1 cellular context compared by ENCODE assay signal in genomic region chr6:132530293-132530974, GRCh38.
TF ChIP-seq lines count a peak whose summit lies in the region.

No MANE protein-coding gene starts in this region.

TF ChIP-seq in GM12878, 131 proteins besides CTCF, POLR2A, EP300 and RAD21:
- TF ChIP-seq KAT2A (conservative IDR thresholded peaks at IDR 0.05; ENCODE audit: control insufficient read depth, low read depth, low read length) (no peak), ATF7 (IDR thresholded peaks at IDR 0.05; ENCODE audit: low read depth) (no peak), TBL1XR1 (IDR thresholded peaks at IDR 0.05; ENCODE audit: low read depth, low read length) (no peak), JUND (IDR thresholded peaks at IDR 0.05; ENCODE audit: low read depth, low read length) (no peak), PAX5 (IDR thresholded peaks at IDR 0.05; ENCODE audit: borderline replicate concordance, low read depth, low read length) (no peak), YY1 (IDR thresholded peaks at IDR 0.05; ENCODE audit: low read depth, low read length) (0 out of 2 replicates have a peak, but pooled peaks have one; percentile 13), SMAD5 (IDR thresholded peaks at IDR 0.05; ENCODE audit: low read depth) (no peak), HDGF (IDR thresholded peaks at IDR 0.05) (no peak), YBX1 (IDR thresholded peaks at IDR 0.05) (no peak), REST (IDR thresholded peaks at IDR 0.05; ENCODE audit: low read depth, low read length) (no peak), SMC3 (IDR thresholded peaks at IDR 0.05; ENCODE audit: borderline replicate concordance, low read length) (peak; percentile 53; the same call in 1 of the 2 replicates), EGR1 (IDR thresholded peaks at IDR 0.05; ENCODE audit: borderline replicate concordance in 1 of 2, low read depth in 2 of 2, low read length in 2 of 2) (no peak), ASH2L (IDR thresholded peaks at IDR 0.05; ENCODE audit: borderline replicate concordance, low read depth) (no peak), MTA2 (IDR thresholded peaks at IDR 0.05; ENCODE audit: low read depth) (no peak), ZNF384 (IDR thresholded peaks at IDR 0.05; ENCODE audit: borderline replicate concordance, low read depth, low read length) (no peak)
